In the genomic region with DNA sequence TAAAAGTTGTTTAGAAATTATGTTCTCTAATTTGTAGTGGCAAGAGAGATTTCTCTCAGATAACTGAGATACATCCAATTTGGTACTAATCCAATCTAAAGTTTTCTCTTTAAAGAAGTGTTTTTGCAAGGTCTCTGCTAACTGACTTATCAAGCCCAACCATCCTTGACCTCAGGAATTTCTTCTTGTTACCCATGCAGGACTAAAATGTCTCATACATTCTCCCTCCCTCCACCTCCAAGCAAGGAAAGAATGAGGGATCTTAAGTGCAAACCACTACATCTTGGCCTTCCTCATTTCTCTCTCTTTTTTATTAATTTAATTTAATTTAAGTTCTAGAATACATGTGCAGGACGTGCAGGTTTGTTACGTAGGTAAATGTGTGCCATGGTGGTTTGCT, we compare ENCODE assay signal across 26 cellular contexts. TPM values are rescaled to one million over a fixed set of nuclear protein-coding genes. Genes with fewer than 3 reads are reported as not detected.
DNase-seq lines count a peak whose midpoint lies in the region; ATAC-seq, FAIRE-seq and TF ChIP-seq lines count a peak whose summit lies in the region.
"Had no signal": no experiment of that assay in that cellular context is flagged by ENCODE, and none has a peak within 500 bp of the region (broad histone marks: within the 10 kb centered on the region; RNA-seq: fewer than 3 reads in every experiment).

No MANE protein-coding gene starts in this region.

- 88 to 98% (median 98%) methylated on average over 2 of the region's 2 CpGs for WGBS in psoas muscle, 3 donors

- no peaks in the 10 kb centered on the region for H4K20me1 ChIP-seq in astrocyte (ENCODE audit: insufficient read depth, low read length)
- H4K20me1 ChIP-seq: BLaER1 treated with 17β-estradiol and CSF1 and Interleukin-3, amounts not matched to agents 10 nM and 100 nM had no signal

- H3K4me2 ChIP-seq in astrocyte (ENCODE audit: low read length) = no peak overlapping the region
- H3K4me2 ChIP-seq: A549; BLaER1 treated with 17β-estradiol and CSF1 and Interleukin-3, amounts not matched to agents 10 nM and 100 nM had no signal

- no peaks in the 10 kb centered on the region for H3K79me2 ChIP-seq in astrocyte (ENCODE audit: insufficient read depth, low read length)

- H3K36me3 Mint-ChIP-seq in astrocyte (ENCODE audit: low read depth, unreplicated experiment) = no peaks in the 10 kb centered on the region
- H3K36me3 Mint-ChIP-seq: CD14-positive monocyte; CD8-positive, alpha-beta memory T cell had no signal

- H3K9me3 Mint-ChIP-seq in astrocyte (ENCODE audit: unreplicated experiment) = no peaks in the 10 kb centered on the region
- H3K9me3 Mint-ChIP-seq: CD4-positive, alpha-beta T cell; CD8-positive, alpha-beta memory T cell had no signal

- no peak overlapping the region for H2AFZ ChIP-seq in astrocyte (ENCODE audit: low read depth, low read length)

- no peak for TF ChIP-seq CTCF in astrocyte (IDR thresholded peaks at IDR 0.05; ENCODE audit: insufficient read depth, low read depth, low read length)
- TF ChIP-seq CTCF in psoas muscle (IDR thresholded peaks at IDR 0.05) = no peak

- no peaks in the 10 kb centered on the region for H3K27me3 ChIP-seq in astrocyte (ENCODE audit: insufficient read depth, low read length)
- no peaks in the 10 kb centered on the region for H3K27me3 ChIP-seq in psoas muscle (ENCODE audit: insufficient read depth in 3 of 3, low read length in 2 of 3)
- H3K27me3 ChIP-seq in skeletal muscle tissue (ENCODE audit: control insufficient read depth in 3 of 3, insufficient read depth in 3 of 3, low read length in 3 of 3) = no peaks in the 10 kb centered on the region
- H3K27me3 ChIP-seq: BLaER1 treated with 17β-estradiol and CSF1 and Interleukin-3, amounts not matched to agents 10 nM and 100 nM had no signal

- H3K4me1 Mint-ChIP-seq in astrocyte (ENCODE audit: low read depth, unreplicated experiment) = peaks cover 3% of the 10 kb centered on the region
- H3K4me1 Mint-ChIP-seq: CD14-positive monocyte; CD8-positive, alpha-beta memory T cell had no signal

- H3K4me3 Mint-ChIP-seq in astrocyte (ENCODE audit: unreplicated experiment) = no peak overlapping the region
- H3K4me3 Mint-ChIP-seq: CD14-positive monocyte; CD4-positive, alpha-beta T cell; CD8-positive, alpha-beta memory T cell had no signal

- ATAC-seq in psoas muscle (no peak), GM19455 (IDR thresholded peaks at IDR 0.05; ENCODE audit: unreplicated experiment) (no peak), GM21526 (IDR thresholded peaks at IDR 0.05; ENCODE audit: low FRiP score, unreplicated experiment) (no peak)
- ATAC-seq: A549, GM12878 had no signal

- H3K36me3 ChIP-seq in astrocyte (ENCODE audit: insufficient read depth, low read length) = no peaks in the 10 kb centered on the region
- peaks cover 0 to 93% of the 10 kb centered on the region in 2 donors for H3K36me3 ChIP-seq in psoas muscle (ENCODE audit: insufficient read depth in 1 of 2, low read depth in 1 of 2)
- H3K36me3 ChIP-seq in skeletal muscle tissue (ENCODE audit: control insufficient read depth in 3 of 3, insufficient read depth in 3 of 3, low read length in 3 of 3) = peaks cover 47 to 65% (median 58%) of the 10 kb centered on the region in 3 donors
- H3K36me3 ChIP-seq: BE2C; BLaER1 treated with 17β-estradiol and CSF1 and Interleukin-3, amounts not matched to agents 10 nM and 100 nM; HAP-1 had no signal

- no peaks in the 10 kb centered on the region for H3K9me3 ChIP-seq in astrocyte (ENCODE audit: insufficient read depth, low read depth, low read length)
- no peaks in the 10 kb centered on the region for H3K9me3 ChIP-seq in psoas muscle
- no peaks in the 10 kb centered on the region for H3K9me3 ChIP-seq in skeletal muscle tissue (ENCODE audit: control insufficient read depth in 3 of 3, low read length in 3 of 3)
- H3K9me3 ChIP-seq: A549, BE2C, HAP-1 had no signal

- FAIRE-seq in astrocyte (lab: Jason Lieb, UNC) = no peak
- FAIRE-seq: A549, D721Med, GM12878, GM19239, H54 had no signal

- peaks cover 3% of the 10 kb centered on the region for H3K27me3 Mint-ChIP-seq in astrocyte (ENCODE audit: low read depth, unreplicated experiment)

- no peak overlapping the region for H3K9ac ChIP-seq in astrocyte (ENCODE audit: low read length)
- no peak overlapping the region for H3K9ac ChIP-seq in skeletal muscle tissue (ENCODE audit: low read depth in 1 of 3, low read length in 3 of 3)
- H3K9ac ChIP-seq: BLaER1 treated with 17β-estradiol and CSF1 and Interleukin-3, amounts not matched to agents 10 nM and 100 nM had no signal

- DNase-seq in astrocyte (ENCODE audit: low read depth) (peak; percentile 17), kidney glomerular epithelial cell (lab: John Stamatoyannopoulos, UW) (peak; percentile 67), psoas muscle (no peak), NCI-H1092 (lab: John Stamatoyannopoulos, UW) (no peak)
- DNase-seq: 8988T; ACHN; AML-193; BE2C; CD4-positive, alpha-beta T cell; CD8-positive, alpha-beta memory T cell; DMS 273 treated with DMSO at 0.1 percent for 48 hours; DMS79; EL; GDM1; GOT3 had no signal

- intact Hi-C loops in psoas muscle (cut with DNase I) = no loop called here

- H3K27ac ChIP-seq in astrocyte (ENCODE audit: low read depth, low read length) (no peak overlapping the region), psoas muscle (peak overlapping the region; percentile 90), skeletal muscle tissue (ENCODE audit: low read depth, low read length) (peak overlapping the region; percentile 80)
- H3K27ac ChIP-seq: A549; BLaER1 treated with 17β-estradiol and CSF1 and Interleukin-3, amounts not matched to agents 10 nM and 100 nM had no signal

- H3K27ac Mint-ChIP-seq in astrocyte (ENCODE audit: unreplicated experiment) = no peak overlapping the region
- H3K27ac Mint-ChIP-seq: CD14-positive monocyte; CD4-positive, alpha-beta T cell had no signal

- H3K4me3 ChIP-seq in astrocyte (ENCODE audit: insufficient read depth, low read depth, low read length) = no peak overlapping the region
- no peak overlapping the region for H3K4me3 ChIP-seq in psoas muscle
- H3K4me3 ChIP-seq in skeletal muscle tissue (ENCODE audit: low read length in 3 of 3) = no peak overlapping the region
- H3K4me3 ChIP-seq: A549; BLaER1 treated with 17β-estradiol and CSF1 and Interleukin-3, amounts not matched to agents 10 nM and 100 nM; GM12878; HAP-1 had no signal

- H3K4me1 ChIP-seq in astrocyte (ENCODE audit: insufficient read depth, low read length) (no peaks in the 10 kb centered on the region), psoas muscle (peaks cover 71% of the 10 kb centered on the region), skeletal muscle tissue (ENCODE audit: control insufficient read depth in 3 of 3, insufficient read depth in 3 of 3, low read length in 3 of 3) (peaks cover 63 to 76% (median 76%) of the 10 kb centered on the region in 3 donors)
- H3K4me1 ChIP-seq: A549; BE2C; BLaER1 treated with 17β-estradiol and CSF1 and Interleukin-3, amounts not matched to agents 10 nM and 100 nM; HAP-1 had no signal

RNA-seq across cellular contexts. Expression of gene NRAP, which starts 12.8 kb away (rescaled TPM):
- total RNA-seq in astrocyte = not detected in 2 replicates
- total RNA-seq in psoas muscle = 1,000 to 10,000 TPM; 1,429 to 2,239 (median 2,182) TPM
- 100 to 1,000 TPM in 2 of 3 donors, 10 to 100 TPM in 1; 41.4 to 503 (median 320) TPM for polyA plus RNA-seq in psoas muscle
- total RNA-seq in skeletal muscle tissue = 27.1 TPM
- total RNA-seq: CD4-positive, alpha-beta T cell; CD8-positive, alpha-beta memory T cell; GM12878 had no signal
- polyA plus RNA-seq: A549; CD14-positive monocyte; CD8-positive, alpha-beta memory T cell; GM12878 had no signal

RNA-seq across cellular contexts. Expression of gene CASP7, which starts 28.7 kb away (rescaled TPM):
- total RNA-seq in astrocyte = 41.9 and 44.9 TPM in 2 replicates
- total RNA-seq in psoas muscle = 10 to 100 TPM in 3 of 4 donors, 1 to 10 TPM in 1; 8.2 to 12.4 (median 12.0) TPM
- 10 to 100 TPM in 1 of 3 donors, 1 to 10 TPM in 2; 4.5 to 24.7 (median 7.4) TPM for polyA plus RNA-seq in psoas muscle
- 13.6 TPM for total RNA-seq in skeletal muscle tissue

Comparison
In these comparisons a context has a peak if more than half of its experiments do, and no peak if none do; other contexts are left out.
1. DNase-seq: peak in astrocyte (single experiment) and kidney glomerular epithelial cell (single experiment); none in psoas muscle (0 of 2) and NCI-H1092 (single experiment).
2. RNA of gene NRAP, which starts 12.8 kb away (total RNA-seq): 1,429 to 2,239 TPM in psoas muscle; 27.1 TPM in skeletal muscle tissue (single experiment) and not detected in astrocyte; every median in the first group is over 10 times any median in the second.